Comparison of ENCODE assay signal across 1 cellular context in genomic region chr20:63939061-63939935, GRCh38.
A peak's percentile ranks its signal among the peaks of the same experiment; 100 is the strongest.
TF ChIP-seq lines count a peak whose summit lies in the region.

No MANE protein-coding gene starts in this region.

TF ChIP-seq in HepG2, 621 proteins besides CTCF, POLR2A, EP300 and RAD21:
- TF ChIP-seq ARHGAP35 (CRISPR knock-in tag; IDR thresholded peaks at IDR 0.05; ENCODE audit: borderline replicate concordance) (no peak), RBFOX2 (IDR thresholded peaks at IDR 0.05; ENCODE audit: low read depth, low read length) (peak; percentile 35; the same call in 1 of the 2 replicates), PATZ1 (CRISPR knock-in tag; IDR thresholded peaks at IDR 0.05) (peak; percentile 35; the same call in 1 of the 2 replicates), AGO2 (optimal IDR thresholded peaks at IDR 0.05; ENCODE audit: low read depth, low read length) (peak; percentile 100), HOXA3 (CRISPR knock-in tag; IDR thresholded peaks at IDR 0.05) (peak; percentile 9; the same call in 1 of the 2 replicates), CEBPG (CRISPR knock-in tag; IDR thresholded peaks at IDR 0.05) (no peak), POLR2G (IDR thresholded peaks at IDR 0.05; ENCODE audit: low read depth, low read length) (peak; percentile 50), HNRNPUL1 (IDR thresholded peaks at IDR 0.05; ENCODE audit: low read depth, low read length) (no peak), ZNF430 (CRISPR knock-in tag; IDR thresholded peaks at IDR 0.05) (no peak), ZKSCAN8 (CRISPR knock-in tag; IDR thresholded peaks at IDR 0.05; ENCODE audit: borderline replicate concordance) (no peak), ZNF496 (CRISPR knock-in tag; IDR thresholded peaks at IDR 0.05; ENCODE audit: insufficient replicate concordance) (no peak), HNRNPL (IDR thresholded peaks at IDR 0.05; ENCODE audit: low read depth, low read length) (peak; percentile 60; the same call in 1 of the 2 replicates), ZNF230 (CRISPR knock-in tag; IDR thresholded peaks at IDR 0.05) (0 out of 2 replicates have a peak, but pooled peaks have one; percentile 22), NFE2L2 (IDR thresholded peaks at IDR 0.05; ENCODE audit: low read length) (no peak), NFKB2 (CRISPR knock-in tag; IDR thresholded peaks at IDR 0.05; ENCODE audit: borderline replicate concordance) (no peak), PCBP1 (IDR thresholded peaks at IDR 0.05; ENCODE audit: borderline replicate concordance, low read depth, low read length) (0 out of 2 replicates have a peak, but pooled peaks have one; percentile 29), PTBP1 (IDR thresholded peaks at IDR 0.05; ENCODE audit: low read depth, low read length, poor library complexity, severe bottlenecking) (peak; percentile 30), ATF7-NPFF (CRISPR knock-in tag; IDR thresholded peaks at IDR 0.05; ENCODE audit: low read depth) (no peak), RBM22 (optimal IDR thresholded peaks at IDR 0.05; ENCODE audit: low read length) (peak; percentile 12), ZFX (CRISPR knock-in tag; IDR thresholded peaks at IDR 0.05; ENCODE audit: low read depth) (peak; percentile 5; the same call in 1 of the 2 replicates), KAT8 (CRISPR knock-in tag; IDR thresholded peaks at IDR 0.05) (no peak), MYC (CRISPR knock-in tag; IDR thresholded peaks at IDR 0.05; ENCODE audit: borderline replicate concordance) (0 out of 2 replicates have a peak, but pooled peaks have one; percentile 22), ZNF768 (CRISPR knock-in tag; IDR thresholded peaks at IDR 0.05) (peak; percentile 33; the same call in 1 of the 2 replicates), SRSF4 (IDR thresholded peaks at IDR 0.05; ENCODE audit: low read depth, low read length, poor library complexity, severe bottlenecking) (peak; percentile 19), ZNF432 (CRISPR knock-in tag; IDR thresholded peaks at IDR 0.05; ENCODE audit: borderline replicate concordance) (no peak), AGO1 (IDR thresholded peaks at IDR 0.05; ENCODE audit: low read depth, low read length, poor library complexity, severe bottlenecking) (peak; percentile 79), ZNF7 (CRISPR knock-in tag; IDR thresholded peaks at IDR 0.05) (no peak), PHF8 (CRISPR knock-in tag; IDR thresholded peaks at IDR 0.05) (peak; percentile 38; the same call in 1 of the 2 replicates), PAF1 (CRISPR knock-in tag; IDR thresholded peaks at IDR 0.05) (peak; percentile 88)
